In the genomic region with DNA sequence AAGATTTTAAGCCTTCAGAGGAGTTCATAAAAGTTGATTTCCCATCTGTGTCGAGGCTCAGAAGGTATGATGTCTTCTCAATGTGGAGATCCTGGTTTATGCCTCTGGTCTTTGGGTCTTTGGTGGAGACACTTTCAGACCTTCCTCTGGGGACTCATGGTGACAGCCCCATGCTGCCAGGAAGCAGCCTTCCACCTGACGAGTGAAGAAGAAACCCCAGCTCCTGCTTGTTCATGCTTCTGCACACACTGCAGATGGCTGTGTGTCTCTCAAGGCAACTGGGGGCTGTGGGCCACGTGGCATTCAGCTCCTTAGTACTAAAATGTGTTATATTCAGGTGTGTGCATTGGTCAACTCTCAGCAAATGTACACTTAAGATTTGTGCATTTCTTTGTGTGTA, we compare ENCODE assay signal across 25 cellular contexts. TPM values are rescaled to one million over a fixed set of nuclear protein-coding genes. Genes with fewer than 3 reads are reported as not detected.
"Had no signal": no experiment of that assay in that cellular context is flagged by ENCODE, and none has a peak within 500 bp of the region (broad histone marks: within the 10 kb centered on the region; RNA-seq: fewer than 3 reads in every experiment).

No MANE protein-coding gene starts in this region.

- DNase-seq: activated CD8-positive, alpha-beta memory T cell treated with anti-CD3 and anti-CD28 coated beads, Interleukin-2, amount 50 U/mL, for 4 hours; activated CD8-positive, alpha-beta T cell treated with anti-CD3 and anti-CD28 coated beads for 36 hours; activated gamma-delta T cell treated with Interleukin-2 at 50 U/mL for 16 hours; activated naive CD4-positive, alpha-beta T cell treated with anti-CD3 and anti-CD28 coated beads, Interleukin-2, amount 10 ng/mL, durations not matched to agents 7 days and 5 days; activated naive CD8-positive, alpha-beta T cell treated with anti-CD3 and anti-CD28 coated beads for 36 hours; activated T-cell treated with anti-CD3 and anti-CD28 coated beads, Interleukin-2, amount 50 U/mL, for 72 hours; brain microvascular endothelial cell; MG63; NCI-H1092 treated with DMSO at 0.1 percent for 48 hours; NCI-H1436; NCI-H1694 treated with DMSO at 0.1 percent for 48 hours; NCI-H2029 treated with DMSO at 0.1 percent for 48 hours; NCI-H345; NCI-H510A; NCI-H526 treated with DMSO at 0.1 percent for 48 hours; NCI-H82; PC-9; SHP77 treated with DMSO at 0.1 percent for 48 hours; T-helper 17 cell; T-helper 9 cell had no signal

- H3K27ac Mint-ChIP-seq: activated CD8-positive, alpha-beta T cell treated with anti-CD3 and anti-CD28 coated beads for 36 hours; activated naive CD4-positive, alpha-beta T cell treated with anti-CD3 and anti-CD28 coated beads, Interleukin-2, amount 10 ng/mL, durations not matched to agents 7 days and 5 days; activated naive CD8-positive, alpha-beta T cell treated with anti-CD3 and anti-CD28 coated beads for 36 hours; activated T-cell treated with anti-CD3 and anti-CD28 coated beads, Interleukin-2, amount 50 U/mL, for 72 hours; activated T-helper 2 cell treated with anti-CD3 and anti-CD28 coated beads, Interferon-gamma antibody, Interleukin-2, Interleukin-4, amounts not matched to agents 10 μg/mL and 5 μg/mL and 100 μg/mL, durations not matched to agents 14 hours and 24 hours and 36 hours; T-helper 17 cell; WTC11 had no signal

- ATAC-seq: activated CD8-positive, alpha-beta T cell treated with anti-CD3 and anti-CD28 coated beads for 36 hours; activated T-cell treated with anti-CD3 and anti-CD28 coated beads, Interleukin-2, amount 50 U/mL, for 72 hours; T-helper 17 cell; WTC11 had no signal

- H3K9me3 ChIP-seq: MG63 had no signal

- H3K27ac ChIP-seq: brain microvascular endothelial cell, cardiac muscle cell, PC-9 had no signal

- H3K9me3 Mint-ChIP-seq: activated naive CD4-positive, alpha-beta T cell treated with anti-CD3 and anti-CD28 coated beads, Interleukin-2, amount 10 ng/mL, durations not matched to agents 7 days and 5 days; activated T-cell treated with anti-CD3 and anti-CD28 coated beads, Interleukin-2, amount 50 U/mL, for 72 hours; activated T-helper 2 cell treated with anti-CD3 and anti-CD28 coated beads, Interferon-gamma antibody, Interleukin-2, Interleukin-4, amounts not matched to agents 10 μg/mL and 5 μg/mL and 100 μg/mL, durations not matched to agents 14 hours and 24 hours and 36 hours had no signal

- H2AFZ ChIP-seq: PC-9 had no signal

- H3K36me3 ChIP-seq: brain microvascular endothelial cell, cardiac muscle cell, MG63 had no signal

- H3K4me3 ChIP-seq: cardiac muscle cell, MG63, PC-9 had no signal

- H3K27me3 ChIP-seq: brain microvascular endothelial cell, cardiac muscle cell, MG63 had no signal

- H3K36me3 Mint-ChIP-seq: activated naive CD4-positive, alpha-beta T cell treated with anti-CD3 and anti-CD28 coated beads, Interleukin-2, amount 10 ng/mL, durations not matched to agents 7 days and 5 days; activated naive CD8-positive, alpha-beta T cell treated with anti-CD3 and anti-CD28 coated beads for 36 hours; WTC11 had no signal

- H3K4me1 Mint-ChIP-seq: activated naive CD4-positive, alpha-beta T cell treated with anti-CD3 and anti-CD28 coated beads, Interleukin-2, amount 10 ng/mL, durations not matched to agents 7 days and 5 days; T-helper 17 cell; WTC11 had no signal

- H3K4me2 ChIP-seq: PC-9 had no signal

- H3K4me3 Mint-ChIP-seq: activated CD8-positive, alpha-beta T cell treated with anti-CD3 and anti-CD28 coated beads for 36 hours; activated naive CD4-positive, alpha-beta T cell treated with anti-CD3 and anti-CD28 coated beads, Interleukin-2, amount 10 ng/mL, durations not matched to agents 7 days and 5 days; activated naive CD8-positive, alpha-beta T cell treated with anti-CD3 and anti-CD28 coated beads for 36 hours; activated T-cell treated with anti-CD3 and anti-CD28 coated beads, Interleukin-2, amount 50 U/mL, for 72 hours; T-helper 17 cell; WTC11 had no signal

RNA-seq across cellular contexts. Expression of gene SCP2D1, which starts 4.9 kb away (rescaled TPM):
- total RNA-seq: activated CD8-positive, alpha-beta T cell treated with anti-CD3 and anti-CD28 coated beads for 36 hours; activated naive CD8-positive, alpha-beta T cell treated with anti-CD3 and anti-CD28 coated beads for 36 hours; activated T-cell treated with anti-CD3 and anti-CD28 coated beads, Interleukin-2, amount 50 U/mL, for 72 hours; activated T-helper 2 cell treated with anti-CD3 and anti-CD28 coated beads, Interferon-gamma antibody, Interleukin-2, Interleukin-4, amounts not matched to agents 10 μg/mL and 5 μg/mL and 100 μg/mL, durations not matched to agents 14 hours and 24 hours and 36 hours; cardiac muscle cell; PC-9; SK-MEL-5; T-helper 17 cell; WTC11 had no signal
- polyA plus RNA-seq: adipose tissue, cardiac muscle cell had no signal
